In the genomic region with DNA sequence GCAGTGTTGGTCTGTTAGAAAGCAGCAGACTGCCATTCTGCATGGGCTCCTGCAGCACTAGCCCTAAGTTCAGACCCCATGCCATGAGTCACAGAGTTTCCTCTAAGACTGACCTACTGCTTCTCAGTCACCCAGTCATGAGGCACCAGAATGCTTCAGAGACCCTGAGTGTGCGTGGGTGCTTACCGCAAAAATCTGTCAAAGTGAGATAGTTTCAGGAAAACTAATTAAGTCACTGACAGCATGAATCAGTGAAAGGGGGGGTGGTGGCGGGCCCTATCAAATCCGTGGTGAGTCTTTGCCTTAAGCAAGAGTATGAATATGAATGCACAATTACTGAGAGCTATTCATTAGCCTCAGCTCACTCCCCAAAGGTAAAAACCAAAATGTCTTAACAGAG, we compare ENCODE assay signal across 15 cellular contexts.
DNase-seq lines count a peak whose midpoint lies in the region; ATAC-seq, FAIRE-seq and TF ChIP-seq lines count a peak whose summit lies in the region.
"Had no signal": no experiment of that assay in that cellular context is flagged by ENCODE, and none has a peak within 500 bp of the region (broad histone marks: within the 10 kb centered on the region; RNA-seq: fewer than 3 reads in every experiment).

No MANE protein-coding gene starts in this region.

- TF ChIP-seq CTCF in HFFc6 (IDR thresholded peaks at IDR 0.05) (no peak), astrocyte (IDR thresholded peaks at IDR 0.05; ENCODE audit: insufficient read depth, low read depth, low read length) (no peak)
- no peak for TF ChIP-seq CTCF in CD8-positive, alpha-beta T cell (IDR thresholded peaks at IDR 0.05)

- peak overlapping the region; percentile 36 for H3K4me2 ChIP-seq in astrocyte (ENCODE audit: low read length)

- H3K4me3 Mint-ChIP-seq in activated CD4-positive, alpha-beta memory T cell treated with anti-CD3 and anti-CD28 coated beads for 36 hours: no peak overlapping the region
- no peak overlapping the region for H3K4me3 Mint-ChIP-seq in activated CD4-positive, alpha-beta memory T cell treated with anti-CD3 and anti-CD28 coated beads, Interleukin-2, amount 10 ng/mL, durations not matched to agents 7 days and 5 days
- H3K4me3 Mint-ChIP-seq in HFFc6 (no peak overlapping the region), astrocyte (ENCODE audit: unreplicated experiment) (no peak overlapping the region)
- no peak overlapping the region for H3K4me3 Mint-ChIP-seq in CD8-positive, alpha-beta T cell
- H3K4me3 Mint-ChIP-seq: memory B cell, type B pancreatic cell had no signal

- H2AFZ ChIP-seq in astrocyte (ENCODE audit: low read depth, low read length): no peak overlapping the region

- H3K79me2 ChIP-seq in astrocyte (ENCODE audit: insufficient read depth, low read length): no peaks in the 10 kb centered on the region

- no peaks in the 10 kb centered on the region for H3K27me3 ChIP-seq in astrocyte (ENCODE audit: insufficient read depth, low read length)
- no peaks in the 10 kb centered on the region for H3K27me3 ChIP-seq in CD8-positive, alpha-beta T cell (ENCODE audit: insufficient read depth, low read length)
- H3K27me3 ChIP-seq: ovary had no signal

- no peaks in the 10 kb centered on the region for H3K36me3 ChIP-seq in astrocyte (ENCODE audit: insufficient read depth, low read length)
- no peaks in the 10 kb centered on the region for H3K36me3 ChIP-seq in CD8-positive, alpha-beta T cell (ENCODE audit: insufficient read depth, low read length)
- H3K36me3 ChIP-seq: ovary had no signal

- H3K4me1 Mint-ChIP-seq in activated CD4-positive, alpha-beta memory T cell treated with anti-CD3 and anti-CD28 coated beads for 36 hours (ENCODE audit: low read depth): no peaks in the 10 kb centered on the region
- H3K4me1 Mint-ChIP-seq in activated CD4-positive, alpha-beta memory T cell treated with anti-CD3 and anti-CD28 coated beads, Interleukin-2, amount 10 ng/mL, durations not matched to agents 7 days and 5 days: no peaks in the 10 kb centered on the region
- H3K4me1 Mint-ChIP-seq in HFFc6 (ENCODE audit: low read depth) (peaks cover 30% of the 10 kb centered on the region), astrocyte (ENCODE audit: low read depth, unreplicated experiment) (peaks cover 15% of the 10 kb centered on the region)
- no peaks in the 10 kb centered on the region for H3K4me1 Mint-ChIP-seq in CD8-positive, alpha-beta T cell (ENCODE audit: low read depth)
- H3K4me1 Mint-ChIP-seq: memory B cell had no signal

- H3K4me3 ChIP-seq in astrocyte (ENCODE audit: insufficient read depth, low read depth, low read length): no peak overlapping the region
- no peak overlapping the region for H3K4me3 ChIP-seq in CD8-positive, alpha-beta T cell (ENCODE audit: low read depth, low read length)
- H3K4me3 ChIP-seq: ovary had no signal

- CTCF ChIA-PET in activated CD4-positive, alpha-beta memory T cell treated with anti-CD3 and anti-CD28 coated beads for 36 hours (lab: Charles Lee): interaction anchor here (0.6 kb wide), 1 partner anchor 15 kb away, joined by 3 read pairs; no protein-coding TSS in a partner anchor
- CTCF ChIA-PET in activated CD4-positive, alpha-beta memory T cell treated with anti-CD3 and anti-CD28 coated beads, Interleukin-2, amount 10 ng/mL, durations not matched to agents 7 days and 5 days (lab: Charles Lee): no interaction called here
- CTCF ChIA-PET in CD8-positive, alpha-beta T cell (lab: Charles Lee): no interaction called here

- no peaks in the 10 kb centered on the region for H4K20me1 ChIP-seq in astrocyte (ENCODE audit: insufficient read depth, low read length)

- FAIRE-seq in astrocyte (lab: Jason Lieb, UNC): no peak

- DNase-seq in activated CD4-positive, alpha-beta memory T cell treated with anti-CD3 and anti-CD28 coated beads for 36 hours: peak; percentile 51
- no peak for DNase-seq in activated CD4-positive, alpha-beta memory T cell treated with anti-CD3 and anti-CD28 coated beads, Interleukin-2, amount 10 ng/mL, durations not matched to agents 7 days and 5 days
- DNase-seq in HFFc6 (peak; percentile 69), astrocyte (ENCODE audit: low read depth) (peak; percentile 96), non-pigmented ciliary epithelial cell (ENCODE audit: low read depth) (peak; percentile 26), NCI-H748 treated with DMSO at 0.1 percent for 48 hours (lab: John Stamatoyannopoulos, UW) (no peak)
- DNase-seq in CD8-positive, alpha-beta T cell: no peak
- DNase-seq: DMS153; effector CD8-positive, alpha-beta T cell; hippocampal formation; NCI-H1694; ovary had no signal

- H3K27ac ChIP-seq in astrocyte (ENCODE audit: low read depth, low read length): no peak overlapping the region
- no peak overlapping the region for H3K27ac ChIP-seq in CD8-positive, alpha-beta T cell (ENCODE audit: low read depth, low read length)
- H3K27ac ChIP-seq: ovary had no signal

- ATAC-seq in CD8-positive, alpha-beta T cell: no peak
- no peak for ATAC-seq in GM21423 (IDR thresholded peaks at IDR 0.05; ENCODE audit: unreplicated experiment)

- intact Hi-C loops in activated CD4-positive, alpha-beta memory T cell treated with anti-CD3 and anti-CD28 coated beads for 36 hours (cut with micrococcal nuclease): no loop called here
- intact Hi-C loops in CD8-positive, alpha-beta T cell (cut with DNase I, micrococcal nuclease): no loop called here

- H3K4me1 ChIP-seq in astrocyte (ENCODE audit: insufficient read depth, low read length): peaks cover 12% of the 10 kb centered on the region
- no peaks in the 10 kb centered on the region for H3K4me1 ChIP-seq in CD8-positive, alpha-beta T cell (ENCODE audit: insufficient read depth, low read length)

- H3K27me3 Mint-ChIP-seq in activated CD4-positive, alpha-beta memory T cell treated with anti-CD3 and anti-CD28 coated beads for 36 hours: no peaks in the 10 kb centered on the region
- no peaks in the 10 kb centered on the region for H3K27me3 Mint-ChIP-seq in activated CD4-positive, alpha-beta memory T cell treated with anti-CD3 and anti-CD28 coated beads, Interleukin-2, amount 10 ng/mL, durations not matched to agents 7 days and 5 days
- H3K27me3 Mint-ChIP-seq in HFFc6 (ENCODE audit: insufficient read depth) (peaks cover 11% of the 10 kb centered on the region; the same call in 1 of the 2 replicates), astrocyte (ENCODE audit: low read depth, unreplicated experiment) (no peaks in the 10 kb centered on the region)
- no peaks in the 10 kb centered on the region for H3K27me3 Mint-ChIP-seq in CD8-positive, alpha-beta T cell (ENCODE audit: low read depth)
- H3K27me3 Mint-ChIP-seq: memory B cell, type B pancreatic cell had no signal

- no peak overlapping the region for H3K27ac Mint-ChIP-seq in activated CD4-positive, alpha-beta memory T cell treated with anti-CD3 and anti-CD28 coated beads for 36 hours
- no peak overlapping the region for H3K27ac Mint-ChIP-seq in activated CD4-positive, alpha-beta memory T cell treated with anti-CD3 and anti-CD28 coated beads, Interleukin-2, amount 10 ng/mL, durations not matched to agents 7 days and 5 days
- H3K27ac Mint-ChIP-seq in HFFc6: peak overlapping the region; percentile 32; the same call in 1 of the 2 replicates
- no peak overlapping the region for H3K27ac Mint-ChIP-seq in astrocyte (ENCODE audit: unreplicated experiment)
- H3K27ac Mint-ChIP-seq in CD8-positive, alpha-beta T cell: no peak overlapping the region
- H3K27ac Mint-ChIP-seq: memory B cell, type B pancreatic cell had no signal

- H3K9ac ChIP-seq in astrocyte (ENCODE audit: low read length): no peak overlapping the region

- no peaks in the 10 kb centered on the region for H3K36me3 Mint-ChIP-seq in activated CD4-positive, alpha-beta memory T cell treated with anti-CD3 and anti-CD28 coated beads for 36 hours
- H3K36me3 Mint-ChIP-seq in activated CD4-positive, alpha-beta memory T cell treated with anti-CD3 and anti-CD28 coated beads, Interleukin-2, amount 10 ng/mL, durations not matched to agents 7 days and 5 days (ENCODE audit: low read depth): no peaks in the 10 kb centered on the region
- H3K36me3 Mint-ChIP-seq in HFFc6 (ENCODE audit: low read depth) (no peaks in the 10 kb centered on the region), astrocyte (ENCODE audit: low read depth, unreplicated experiment) (no peaks in the 10 kb centered on the region)
- H3K36me3 Mint-ChIP-seq in CD8-positive, alpha-beta T cell: no peaks in the 10 kb centered on the region
- H3K36me3 Mint-ChIP-seq: memory B cell, type B pancreatic cell had no signal

- H3K9me3 ChIP-seq in astrocyte (ENCODE audit: insufficient read depth, low read depth, low read length): no peaks in the 10 kb centered on the region
- no peaks in the 10 kb centered on the region for H3K9me3 ChIP-seq in CD8-positive, alpha-beta T cell (ENCODE audit: low read length)
- H3K9me3 ChIP-seq: ovary had no signal

- POLR2A ChIA-PET in activated CD4-positive, alpha-beta memory T cell treated with anti-CD3 and anti-CD28 coated beads for 36 hours (lab: Charles Lee): no interaction called here
- POLR2A ChIA-PET in activated CD4-positive, alpha-beta memory T cell treated with anti-CD3 and anti-CD28 coated beads, Interleukin-2, amount 10 ng/mL, durations not matched to agents 7 days and 5 days (lab: Charles Lee): no interaction called here
- POLR2A ChIA-PET in CD8-positive, alpha-beta T cell (lab: Charles Lee): no interaction called here

- H3K9me3 Mint-ChIP-seq in activated CD4-positive, alpha-beta memory T cell treated with anti-CD3 and anti-CD28 coated beads for 36 hours: no peaks in the 10 kb centered on the region
- H3K9me3 Mint-ChIP-seq in activated CD4-positive, alpha-beta memory T cell treated with anti-CD3 and anti-CD28 coated beads, Interleukin-2, amount 10 ng/mL, durations not matched to agents 7 days and 5 days: no peaks in the 10 kb centered on the region
- H3K9me3 Mint-ChIP-seq in HFFc6 (no peaks in the 10 kb centered on the region), astrocyte (ENCODE audit: unreplicated experiment) (no peaks in the 10 kb centered on the region)
- H3K9me3 Mint-ChIP-seq in CD8-positive, alpha-beta T cell: no peaks in the 10 kb centered on the region
- H3K9me3 Mint-ChIP-seq: memory B cell, type B pancreatic cell had no signal

Comparison
In these comparisons a context has a peak if more than half of its experiments do, and no peak if none do; other contexts are left out.
1. DNase-seq: peak in activated CD4-positive, alpha-beta memory T cell treated with anti-CD3 and anti-CD28 coated beads for 36 hours (single experiment), HFFc6 (single experiment), astrocyte (single experiment) and non-pigmented ciliary epithelial cell (single experiment); none in activated CD4-positive, alpha-beta memory T cell treated with anti-CD3 and anti-CD28 coated beads, Interleukin-2, amount 10 ng/mL, durations not matched to agents 7 days and 5 days (single experiment), CD8-positive, alpha-beta T cell (0 of 7) and NCI-H748 treated with DMSO at 0.1 percent for 48 hours (single experiment).